In genomic region chr2:189178726-189179606, GRCh38 we compare ENCODE assay signal across 8 cellular contexts. TPM values are rescaled to one million over a fixed set of nuclear protein-coding genes. Genes with fewer than 3 reads are reported as not detected.
DNase-seq lines count a peak whose midpoint lies in the region; ATAC-seq and TF ChIP-seq lines count a peak whose summit lies in the region.

No MANE protein-coding gene starts in this region.

- WGBS in SK-N-SH (ENCODE audit: low lambda C conversion rate) = 75% methylated on average over 15 of the region's 15 CpGs
- WGBS in trophoblast cell (ENCODE audit: extremely low coverage, insufficient coverage, insufficient read length) = no CpG with 5 or more reads among the region's 15 CpGs

- DNase-seq in COLO829 (ENCODE audit: low spot score) = peak; percentile 51
- no peak for DNase-seq in SK-N-SH
- DNase-seq in cardiac muscle cell (ENCODE audit: low read depth in 1 of 2, low spot score in 1 of 2) = peak; percentile 56 to 92
- DNase-seq in trophoblast cell = no peak
- DNase-seq in CD1c-positive myeloid dendritic cell (ENCODE audit: extremely low spot score) = no peak

- no peak for TF ChIP-seq RAD21 in SK-N-SH (IDR thresholded peaks at IDR 0.05; ENCODE audit: low read length)

- POLR2A ChIA-PET in SK-N-SH (lab: Yijun Ruan, JAX) = no interaction called here

- H3K79me1 ChIP-seq in trophoblast cell (ENCODE audit: low read length) = peaks cover 4% of the 10 kb centered on the region

- H3K27ac ChIP-seq in SK-N-SH (ENCODE audit: low read depth in 2 of 2, low read length in 1 of 2) (peak overlapping the region; percentile 51 to 77), cardiac muscle cell (peak overlapping the region; percentile 76), trophoblast cell (ENCODE audit: low read depth, low read length) (peak overlapping the region; percentile 65)

- H3K4me2 ChIP-seq in SK-N-SH = no peak overlapping the region
- H3K4me2 ChIP-seq in trophoblast cell (ENCODE audit: low read length) = peak overlapping the region; percentile 68

- ATAC-seq in HG02938 (IDR thresholded peaks at IDR 0.05; ENCODE audit: unreplicated experiment) (no peak), GM18502 (IDR thresholded peaks at IDR 0.05; ENCODE audit: poor library complexity, unreplicated experiment) (no peak), GM19397 (IDR thresholded peaks at IDR 0.05; ENCODE audit: unreplicated experiment) (no peak)

- H3K27me3 ChIP-seq in SK-N-SH (ENCODE audit: insufficient read depth) (no peaks in the 10 kb centered on the region), cardiac muscle cell (peaks cover 5% of the 10 kb centered on the region), trophoblast cell (ENCODE audit: insufficient read depth, low read length) (no peaks in the 10 kb centered on the region)

- H2AK5ac ChIP-seq in trophoblast cell (ENCODE audit: low read length) = no peak overlapping the region

- no peak overlapping the region for H3K4ac ChIP-seq in trophoblast cell (ENCODE audit: low read depth, low read length)

- H3K4me3 ChIP-seq in SK-N-SH (ENCODE audit: low read depth in 2 of 2, low read length in 1 of 2) (peak overlapping the region in 1 of 2 experiments; percentile 42; a peak in 1 of 4 replicates), cardiac muscle cell (peak overlapping the region; percentile 64), trophoblast cell (ENCODE audit: low read depth, low read length) (peak overlapping the region; percentile 67)

- no peaks in the 10 kb centered on the region for H4K20me1 ChIP-seq in SK-N-SH (ENCODE audit: insufficient read depth)

- no peak overlapping the region for H3K14ac ChIP-seq in trophoblast cell (ENCODE audit: low read length)

- no peak overlapping the region for H4K91ac ChIP-seq in trophoblast cell (ENCODE audit: low read depth, low read length)

- peak overlapping the region; percentile 26 for H2BK5ac ChIP-seq in trophoblast cell (ENCODE audit: low read depth, low read length, poor library complexity)

- H3K23ac ChIP-seq in trophoblast cell (ENCODE audit: low read length) = no peak overlapping the region

- H3K79me2 ChIP-seq in SK-N-SH (ENCODE audit: insufficient read depth) (no peaks in the 10 kb centered on the region; the same call in 1 of the 2 replicates), trophoblast cell (ENCODE audit: control insufficient read depth, insufficient read depth, low read length, poor library complexity) (no peaks in the 10 kb centered on the region)

- peak overlapping the region; percentile 29 for H2AFZ ChIP-seq in SK-N-SH (ENCODE audit: low read depth)
- H2AFZ ChIP-seq in trophoblast cell (ENCODE audit: insufficient read depth, low read length, poor library complexity) = no peak overlapping the region

- H3K4me1 ChIP-seq in SK-N-SH (ENCODE audit: control insufficient read depth in 1 of 2, insufficient read depth in 2 of 2, low read depth in 1 of 2, low read length in 1 of 2) = peaks cover 0 to 15% of the 10 kb centered on the region in 2 experiments; a peak in 2 of 4 replicates
- peaks cover 15% of the 10 kb centered on the region for H3K4me1 ChIP-seq in cardiac muscle cell (ENCODE audit: low read depth)
- H3K4me1 ChIP-seq in trophoblast cell (ENCODE audit: control insufficient read depth in 1 of 2, insufficient read depth in 2 of 2, low read length in 2 of 2) = no peaks in the 10 kb centered on the region

- TF ChIP-seq EP300 in SK-N-SH (IDR thresholded peaks at IDR 0.05; ENCODE audit: borderline replicate concordance in 1 of 2, low read depth in 1 of 2, low read length in 1 of 2) = no peak

- no peak overlapping the region for H3K18ac ChIP-seq in trophoblast cell (ENCODE audit: low read length)

- H2BK12ac ChIP-seq in trophoblast cell (ENCODE audit: low read length) = no peak overlapping the region

- H3K9me3 ChIP-seq in SK-N-SH = no peaks in the 10 kb centered on the region
- H3K9me3 ChIP-seq in cardiac muscle cell (ENCODE audit: low read depth) = no peaks in the 10 kb centered on the region
- H3K9me3 ChIP-seq in trophoblast cell (ENCODE audit: insufficient read depth, low read depth, low read length) = no peaks in the 10 kb centered on the region

- peak overlapping the region; percentile 43; the same call in 1 of the 2 replicates for H3K9ac ChIP-seq in SK-N-SH
- peak overlapping the region; percentile 74 for H3K9ac ChIP-seq in trophoblast cell (ENCODE audit: low read length)

- no peaks in the 10 kb centered on the region for H3F3A ChIP-seq in SK-N-SH (replicated peaks; ENCODE audit: insufficient read depth)

- peak overlapping the region; percentile 10 for H4K12ac ChIP-seq in trophoblast cell (ENCODE audit: low read depth, low read length)

- TF ChIP-seq CTCF in SK-N-SH (IDR thresholded peaks at IDR 0.05) = no peak
- TF ChIP-seq CTCF in cardiac muscle cell (IDR thresholded peaks at IDR 0.05; ENCODE audit: low read depth, low read length) = no peak

- CTCF ChIA-PET in SK-N-SH (lab: Yijun Ruan, JAX) = interaction anchor here (0.6 to 2.1 kb wide), 5 partner anchors 12 to 109 kb away, joined by 3 to 5 read pairs (median 5); no protein-coding TSS in a partner anchor

- H4K8ac ChIP-seq in trophoblast cell (ENCODE audit: low read depth, low read length) = no peak overlapping the region

- no peak overlapping the region for H2BK120ac ChIP-seq in trophoblast cell (ENCODE audit: insufficient read depth, low read length, poor library complexity)

- no peaks in the 10 kb centered on the region for H3K36me3 ChIP-seq in SK-N-SH (replicated peaks in 1 of 2; ENCODE audit: control insufficient read depth in 1 of 2, insufficient read depth in 2 of 2, low read length in 1 of 2)
- no peaks in the 10 kb centered on the region for H3K36me3 ChIP-seq in cardiac muscle cell
- no peaks in the 10 kb centered on the region for H3K36me3 ChIP-seq in trophoblast cell (ENCODE audit: control insufficient read depth in 1 of 2, insufficient read depth in 2 of 2, low read length in 2 of 2)

- no peaks in the 10 kb centered on the region for H3K9me2 ChIP-seq in SK-N-SH

TF ChIP-seq in SK-N-SH, 30 proteins besides CTCF, POLR2A, EP300 and RAD21:
- TF ChIP-seq ELF1 (IDR thresholded peaks at IDR 0.05) = no peak
- no peak for TF ChIP-seq TEAD4 (IDR thresholded peaks at IDR 0.05; ENCODE audit: borderline replicate concordance, insufficient read depth)
- no peak for TF ChIP-seq CHD2 (IDR thresholded peaks at IDR 0.05; ENCODE audit: low read length, partially characterized antibody)
- no peak for TF ChIP-seq MAX (IDR thresholded peaks at IDR 0.05; ENCODE audit: low read depth)
- no peak for TF ChIP-seq PBX3 (IDR thresholded peaks at IDR 0.05)
- TF ChIP-seq GABPA (IDR thresholded peaks at IDR 0.05; ENCODE audit: low read depth) = no peak
- no peak for TF ChIP-seq TCF12 (IDR thresholded peaks at IDR 0.05)
- TF ChIP-seq SIN3A (IDR thresholded peaks at IDR 0.05; ENCODE audit: borderline replicate concordance, low read depth, low read length) = no peak
- TF ChIP-seq FOXJ3 (CRISPR knock-in tag; IDR thresholded peaks at IDR 0.05) = no peak
- no peak for TF ChIP-seq FOXM1 (IDR thresholded peaks at IDR 0.05; ENCODE audit: low read depth)
- no peak for TF ChIP-seq USF2 (IDR thresholded peaks at IDR 0.05; ENCODE audit: borderline replicate concordance, low read depth, low read length)
- TF ChIP-seq NFIC (IDR thresholded peaks at IDR 0.05; ENCODE audit: borderline replicate concordance) = no peak

RNA-seq across cellular contexts. Expression of gene COL5A2, which starts 0.6 kb away (rescaled TPM):
- 18.7 and 20.4 TPM in 2 replicates for polyA plus RNA-seq in SK-N-SH (2012; rRNA removed)
- polyA plus RNA-seq in SK-N-SH (2012; cell fraction: cytosol; rRNA removed) = 14.9 and 20.2 TPM in 2 replicates
- 18.2 and 26.5 TPM in 2 replicates for polyA plus RNA-seq in SK-N-SH (2012; cell fraction: nucleus; rRNA removed)
- total RNA-seq in cardiac muscle cell = 51.1 and 59.8 TPM in 2 replicates
- polyA plus RNA-seq in cardiac muscle cell = 15.0 and 29.5 TPM in 2 replicates
- polyA plus RNA-seq in trophoblast cell (2013) = 104 and 108 TPM in 2 replicates

Comparison
In these comparisons a context has a peak if more than half of its experiments do, and no peak if none do; other contexts are left out.
1. DNase-seq: peak in COLO829 (single experiment) and cardiac muscle cell (2 of 2); none in SK-N-SH (single experiment), trophoblast cell (0 of 2) and CD1c-positive myeloid dendritic cell (single experiment).
2. Peak in every context shown above with its lines, with median percentiles within 50 percentile points of each other: H3K27ac ChIP-seq.